Comparison of ENCODE assay signal across 14 cellular contexts in genomic region chr22:46846154-46846831, GRCh38.
DNase-seq lines count a peak whose midpoint lies in the region; ATAC-seq and TF ChIP-seq lines count a peak whose summit lies in the region.
"Had no signal": no experiment of that assay in that cellular context is flagged by ENCODE, and none has a peak within 500 bp of the region (broad histone marks: within the 10 kb centered on the region; RNA-seq: fewer than 3 reads in every experiment).

No MANE protein-coding gene starts in this region.

- H3K27me3 Mint-ChIP-seq in natural killer cell (ENCODE audit: low read depth in 2 of 2), result no peaks in the 10 kb centered on the region
- H3K27me3 Mint-ChIP-seq in natural killer cell treated with Interleukin-12 subunit alpha and Interleukin-12 subunit beta and Interleukin-15 and Interleukin-18, amount 100 ng/mL, for 72 hours, result no peaks in the 10 kb centered on the region
- no peaks in the 10 kb centered on the region for H3K27me3 Mint-ChIP-seq in activated T-cell treated with anti-CD3 and anti-CD28 coated beads, Interleukin-2, amount 50 U/mL, for 72 hours (ENCODE audit: low read depth)
- H3K27me3 Mint-ChIP-seq in stimulated activated naive CD8-positive, alpha-beta T cell treated with anti-CD3 and anti-CD28 coated beads, Interleukin-15, amount 100 ng/mL, for 72 hours, result no peaks in the 10 kb centered on the region

- no peak for ATAC-seq in natural killer cell
- no peak for ATAC-seq in natural killer cell treated with Interleukin-12 subunit alpha and Interleukin-12 subunit beta and Interleukin-15 and Interleukin-18, amount 100 ng/mL, for 72 hours
- ATAC-seq in activated T-cell treated with anti-CD3 and anti-CD28 coated beads, Interleukin-2, amount 50 U/mL, for 72 hours (replicated peaks in 1 of 2), result peak; percentile 53 to 58
- ATAC-seq in stimulated activated naive CD8-positive, alpha-beta T cell treated with anti-CD3 and anti-CD28 coated beads, Interleukin-15, amount 100 ng/mL, for 72 hours, result no peak
- no peak for ATAC-seq in HG02885 (IDR thresholded peaks at IDR 0.05; ENCODE audit: poor library complexity, unreplicated experiment)

- intact Hi-C loops in natural killer cell (cut with micrococcal nuclease), result no loop called here
- intact Hi-C loops in head of caudate nucleus (cut with DNase I), result loop anchor here (10.0 kb wide), 1 partner anchor 1649 kb away; no protein-coding TSS in a partner anchor

- peaks cover 8% of the 10 kb centered on the region for H3K36me3 Mint-ChIP-seq in natural killer cell
- H3K36me3 Mint-ChIP-seq in natural killer cell treated with Interleukin-12 subunit alpha and Interleukin-12 subunit beta and Interleukin-15 and Interleukin-18, amount 100 ng/mL, for 72 hours, result peaks cover 10% of the 10 kb centered on the region
- H3K36me3 Mint-ChIP-seq in activated T-cell treated with anti-CD3 and anti-CD28 coated beads, Interleukin-2, amount 50 U/mL, for 72 hours (ENCODE audit: insufficient read depth in 2 of 2), result peaks cover 1 to 2% of the 10 kb centered on the region in 2 donors

- H3K4me3 ChIP-seq in fibroblast of mammary gland (ENCODE audit: control insufficient read depth, low read depth, low read length), result no peak overlapping the region

- no peak for DNase-seq in natural killer cell
- DNase-seq in natural killer cell treated with Interleukin-12 subunit alpha and Interleukin-12 subunit beta and Interleukin-15 and Interleukin-18, amount 100 ng/mL, for 72 hours (ENCODE audit: low spot score), result no peak
- peak in 1 of 2 donors; percentile 22 for DNase-seq in activated T-cell treated with anti-CD3 and anti-CD28 coated beads, Interleukin-2, amount 50 U/mL, for 72 hours
- DNase-seq in fibroblast of mammary gland (ENCODE audit: low read depth), result peak; percentile 64
- DNase-seq in stimulated activated naive CD8-positive, alpha-beta T cell treated with anti-CD3 and anti-CD28 coated beads, Interleukin-15, amount 100 ng/mL, for 72 hours, result no peak
- no peak for DNase-seq in head of caudate nucleus
- no peak for DNase-seq in NCI-H2029 (lab: John Stamatoyannopoulos, UW)
- DNase-seq: cerebellar nuclear complex, immature natural killer cell, NCI-H1048, NCI-H2227 treated with DMSO at 0.1 percent for 48 hours, OCI-M1, retina had no signal

- no peaks in the 10 kb centered on the region for H3K9me3 Mint-ChIP-seq in natural killer cell
- H3K9me3 Mint-ChIP-seq in natural killer cell treated with Interleukin-12 subunit alpha and Interleukin-12 subunit beta and Interleukin-15 and Interleukin-18, amount 100 ng/mL, for 72 hours, result no peaks in the 10 kb centered on the region
- H3K9me3 Mint-ChIP-seq in activated T-cell treated with anti-CD3 and anti-CD28 coated beads, Interleukin-2, amount 50 U/mL, for 72 hours, result no peaks in the 10 kb centered on the region
- H3K9me3 Mint-ChIP-seq in stimulated activated naive CD8-positive, alpha-beta T cell treated with anti-CD3 and anti-CD28 coated beads, Interleukin-15, amount 100 ng/mL, for 72 hours, result no peaks in the 10 kb centered on the region
- H3K9me3 Mint-ChIP-seq: immature natural killer cell had no signal

- H3K4me1 Mint-ChIP-seq in natural killer cell, result peaks cover 67 to 75% of the 10 kb centered on the region in 2 donors
- peaks cover 25 to 47% of the 10 kb centered on the region in 2 donors for H3K4me1 Mint-ChIP-seq in natural killer cell treated with Interleukin-12 subunit alpha and Interleukin-12 subunit beta and Interleukin-15 and Interleukin-18, amount 100 ng/mL, for 72 hours (ENCODE audit: low read depth in 2 of 2)
- peaks cover 31% of the 10 kb centered on the region for H3K4me1 Mint-ChIP-seq in activated T-cell treated with anti-CD3 and anti-CD28 coated beads, Interleukin-2, amount 50 U/mL, for 72 hours (ENCODE audit: low read depth)
- H3K4me1 Mint-ChIP-seq in stimulated activated naive CD8-positive, alpha-beta T cell treated with anti-CD3 and anti-CD28 coated beads, Interleukin-15, amount 100 ng/mL, for 72 hours, result peaks cover 40% of the 10 kb centered on the region

- no peak overlapping the region for H3K4me3 Mint-ChIP-seq in natural killer cell
- H3K4me3 Mint-ChIP-seq in natural killer cell treated with Interleukin-12 subunit alpha and Interleukin-12 subunit beta and Interleukin-15 and Interleukin-18, amount 100 ng/mL, for 72 hours, result no peak overlapping the region
- H3K4me3 Mint-ChIP-seq in activated T-cell treated with anti-CD3 and anti-CD28 coated beads, Interleukin-2, amount 50 U/mL, for 72 hours, result no peak overlapping the region
- H3K4me3 Mint-ChIP-seq in stimulated activated naive CD8-positive, alpha-beta T cell treated with anti-CD3 and anti-CD28 coated beads, Interleukin-15, amount 100 ng/mL, for 72 hours, result no peak overlapping the region
- H3K4me3 Mint-ChIP-seq: immature natural killer cell had no signal

- H3K27ac Mint-ChIP-seq in natural killer cell, result peak overlapping the region; percentile 26 to 27
- no peak overlapping the region for H3K27ac Mint-ChIP-seq in natural killer cell treated with Interleukin-12 subunit alpha and Interleukin-12 subunit beta and Interleukin-15 and Interleukin-18, amount 100 ng/mL, for 72 hours
- H3K27ac Mint-ChIP-seq in activated T-cell treated with anti-CD3 and anti-CD28 coated beads, Interleukin-2, amount 50 U/mL, for 72 hours, result no peak overlapping the region
- H3K27ac Mint-ChIP-seq in stimulated activated naive CD8-positive, alpha-beta T cell treated with anti-CD3 and anti-CD28 coated beads, Interleukin-15, amount 100 ng/mL, for 72 hours, result peak overlapping the region; percentile 35 to 42

- TF ChIP-seq CTCF in natural killer cell (IDR thresholded peaks at IDR 0.05) (no peak), fibroblast of mammary gland (conservative IDR thresholded peaks at IDR 0.05; ENCODE audit: control insufficient read depth, insufficient read depth, low read depth, low read length) (no peak)

Comparison
In these comparisons a context has a peak if more than half of its experiments do, and no peak if none do; other contexts are left out.
1. H3K27ac Mint-ChIP-seq: peak in natural killer cell (2 of 2) and stimulated activated naive CD8-positive, alpha-beta T cell treated with anti-CD3 and anti-CD28 coated beads, Interleukin-15, amount 100 ng/mL, for 72 hours (2 of 2); none in natural killer cell treated with Interleukin-12 subunit alpha and Interleukin-12 subunit beta and Interleukin-15 and Interleukin-18, amount 100 ng/mL, for 72 hours (0 of 2) and activated T-cell treated with anti-CD3 and anti-CD28 coated beads, Interleukin-2, amount 50 U/mL, for 72 hours (single experiment).
2. ATAC-seq: peak in activated T-cell treated with anti-CD3 and anti-CD28 coated beads, Interleukin-2, amount 50 U/mL, for 72 hours (2 of 2); none in natural killer cell (0 of 3), natural killer cell treated with Interleukin-12 subunit alpha and Interleukin-12 subunit beta and Interleukin-15 and Interleukin-18, amount 100 ng/mL, for 72 hours (0 of 2), stimulated activated naive CD8-positive, alpha-beta T cell treated with anti-CD3 and anti-CD28 coated beads, Interleukin-15, amount 100 ng/mL, for 72 hours (single experiment) and HG02885 (single experiment).